In genomic region chr1:37286881-37287280, GRCh38 we compare ENCODE assay signal across 24 cellular contexts.
"Had no signal": no experiment of that assay in that cellular context is flagged by ENCODE, and none has a peak within 500 bp of the region (broad histone marks: within the 10 kb centered on the region; RNA-seq: fewer than 3 reads in every experiment).

No MANE protein-coding gene starts in this region.

- H3K36me3 ChIP-seq: SJSA1 had no signal

- H3K9me3 ChIP-seq: SJSA1 had no signal

- FAIRE-seq: HTR-8/SVneo, K562, RCC 7860 had no signal

- H3K4me1 ChIP-seq: SJSA1 had no signal

- H3K9ac ChIP-seq: KMS-11 had no signal

- ATAC-seq: K562 had no signal

- DNase-seq: Kasumi-1, MM.1S, NCI-H1092 treated with DMSO at 0.1 percent for 48 hours, NCI-H1436, NCI-H187, NCI-H2029, NCI-H2081 treated with DMSO at 0.1 percent for 48 hours, NCI-H2171, NCI-H226, NCI-H446, NCI-H510A, NCI-H524 treated with DMSO at 0.1 percent for 48 hours, NCI-H69, NCI-H774, Right ventricle myocardium superior, RPMI8226, SIG-M5 had no signal

- H3K4me2 ChIP-seq: KMS-11 had no signal

- H3K27ac ChIP-seq: HL-60, KMS-11, SJSA1, SK-N-MC had no signal

- H3K4me3 ChIP-seq: K562, SJSA1, SK-N-MC had no signal
